ENCODE assay signal across 22 cellular contexts in genomic region chr6:8269856-8270454, GRCh38.
DNase-seq lines count a peak whose midpoint lies in the region; ATAC-seq and TF ChIP-seq lines count a peak whose summit lies in the region.
"Had no signal": no experiment of that assay in that cellular context is flagged by ENCODE, and none has a peak within 500 bp of the region (broad histone marks: within the 10 kb centered on the region; RNA-seq: fewer than 3 reads in every experiment).

No MANE protein-coding gene starts in this region.

- no peaks in the 10 kb centered on the region for H3K9me3 ChIP-seq in colonic mucosa
- H3K9me3 ChIP-seq: BE2C, HAP-1 had no signal

- peaks cover 25% of the 10 kb centered on the region for H3K4me1 Mint-ChIP-seq in type B pancreatic cell (ENCODE audit: unreplicated experiment)

- no peak overlapping the region for H3K27ac ChIP-seq in colonic mucosa
- H3K27ac ChIP-seq: GM23248, SK-N-MC had no signal

- H3K27ac Mint-ChIP-seq in type B pancreatic cell = no peak overlapping the region

- TF ChIP-seq CTCF in type B pancreatic cell (conservative IDR thresholded peaks at IDR 0.05) (no peak), colonic mucosa (IDR thresholded peaks at IDR 0.05) (no peak)

- no peaks in the 10 kb centered on the region for H3K4me1 ChIP-seq in colonic mucosa
- H3K4me1 ChIP-seq: BE2C, HAP-1 had no signal

- H3K9ac ChIP-seq in colonic mucosa (ENCODE audit: low read depth in 2 of 2, low read length in 2 of 2) = no peak overlapping the region
- H3K9ac ChIP-seq: GM23248 had no signal

- H3K27me3 ChIP-seq in colonic mucosa = no peaks in the 10 kb centered on the region
- H3K27me3 ChIP-seq: BE2C had no signal

- no peaks in the 10 kb centered on the region for H3K36me3 ChIP-seq in colonic mucosa
- H3K36me3 ChIP-seq: BE2C, HAP-1 had no signal

- peak; percentile 43 for DNase-seq in M059J (ENCODE audit: low read depth)
- DNase-seq in SW480 (ENCODE audit: low spot score) = peak; percentile 11
- DNase-seq in left colon = no peak
- DNase-seq in type B pancreatic cell (ENCODE audit: extremely low spot score, unreplicated experiment) = no peak
- DNase-seq in colonic mucosa = no peak
- no peak for DNase-seq in stimulated activated CD4-positive, alpha-beta T cell treated with anti-CD3 and anti-CD28 coated beads, Interleukin-2, amount 100 ng/mL, for 24 hours
- DNase-seq: BE2C, COR-L47, DMS79, GM23248, KG1, NCI-H1092 treated with DMSO at 0.1 percent for 48 hours, NCI-H1436 treated with DMSO at 0.1 percent for 48 hours, NCI-H2029, NCI-H226, NCI-H524 treated with DMSO at 0.1 percent for 48 hours, PC-3, Right ventricle myocardium superior had no signal

- peak; percentile 45 for ATAC-seq in left colon
- ATAC-seq in GM18873 (IDR thresholded peaks at IDR 0.05; ENCODE audit: low FRiP score, unreplicated experiment) = no peak
- ATAC-seq: GM12878, PC-3 had no signal

- intact Hi-C loops in left colon (cut with DNase I, micrococcal nuclease) (no loop called here), colonic mucosa (cut with DNase I) (no loop called here)

- no peak overlapping the region for H3K4me3 ChIP-seq in colonic mucosa
- H3K4me3 ChIP-seq: GM12878, GM23248, HAP-1, SK-N-MC had no signal

- peaks cover 5% of the 10 kb centered on the region for H3K36me3 Mint-ChIP-seq in type B pancreatic cell

- H3K9me3 Mint-ChIP-seq in type B pancreatic cell = no peaks in the 10 kb centered on the region

- H3K4me3 Mint-ChIP-seq in type B pancreatic cell = peak overlapping the region; percentile 8

- peaks cover 3% of the 10 kb centered on the region for H3K27me3 Mint-ChIP-seq in type B pancreatic cell

Comparison
In these comparisons a context has a peak if more than half of its experiments do, and no peak if none do; other contexts are left out.
1. DNase-seq: peak in M059J (single experiment) and SW480 (single experiment); none in left colon (0 of 2), type B pancreatic cell (single experiment), colonic mucosa (single experiment) and stimulated activated CD4-positive, alpha-beta T cell treated with anti-CD3 and anti-CD28 coated beads, Interleukin-2, amount 100 ng/mL, for 24 hours (0 of 2).